In the genomic region with DNA sequence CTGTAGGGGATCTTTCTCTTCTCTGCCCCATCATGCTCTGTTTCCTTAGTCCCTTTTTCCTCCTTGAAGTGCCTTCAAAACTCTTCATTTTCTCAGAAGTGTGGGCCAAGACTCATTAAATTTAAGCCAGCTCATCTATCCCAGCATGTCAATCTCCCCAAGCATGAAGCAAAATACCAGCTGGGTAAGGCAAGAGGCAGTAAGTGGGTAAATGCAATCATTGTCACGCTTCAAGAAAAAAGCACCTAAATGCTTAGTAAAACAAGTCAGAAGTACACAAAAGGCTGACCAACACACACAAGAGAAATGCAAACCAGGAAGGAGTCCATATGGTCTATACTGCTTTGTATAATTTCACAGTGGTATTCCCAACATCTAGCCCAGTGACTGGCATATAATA, we compare ENCODE assay signal across 1 cellular context.
TF ChIP-seq lines count a peak whose summit lies in the region.

No MANE protein-coding gene starts in this region.

TF ChIP-seq in IMR-90, 13 proteins besides CTCF, POLR2A, EP300 and RAD21 (continued from another document):
- TF ChIP-seq, protein P1, sequence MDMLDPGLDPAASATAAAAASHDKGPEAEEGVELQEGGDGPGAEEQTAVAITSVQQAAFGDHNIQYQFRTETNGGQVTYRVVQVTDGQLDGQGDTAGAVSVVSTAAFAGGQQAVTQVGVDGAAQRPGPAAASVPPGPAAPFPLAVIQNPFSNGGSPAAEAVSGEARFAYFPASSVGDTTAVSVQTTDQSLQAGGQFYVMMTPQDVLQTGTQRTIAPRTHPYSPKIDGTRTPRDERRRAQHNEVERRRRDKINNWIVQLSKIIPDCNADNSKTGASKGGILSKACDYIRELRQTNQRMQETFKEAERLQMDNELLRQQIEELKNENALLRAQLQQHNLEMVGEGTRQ (IDR thresholded peaks at IDR 0.05; ENCODE audit: low read depth, low read length), result no peak
- TF ChIP-seq SMC3 (IDR thresholded peaks at IDR 0.05; ENCODE audit: low read depth, low read length) (no peak), MAFK (IDR thresholded peaks at IDR 0.05; ENCODE audit: low read depth, low read length) (no peak), RFX5 (IDR thresholded peaks at IDR 0.05; ENCODE audit: low read depth, low read length) (no peak), MXI1 (IDR thresholded peaks at IDR 0.05; ENCODE audit: borderline replicate concordance, low read depth, low read length) (no peak), FOS (IDR thresholded peaks at IDR 0.05; ENCODE audit: low read depth, low read length) (no peak), MAZ (IDR thresholded peaks at IDR 0.05; ENCODE audit: borderline replicate concordance, low read depth, low read length) (no peak), CEBPB (IDR thresholded peaks at IDR 0.05; ENCODE audit: low read depth, low read length) (no peak)
